ENCODE assay signal across 17 cellular contexts in genomic region chr6:143222310-143222709, GRCh38.
"Had no signal": no experiment of that assay in that cellular context is flagged by ENCODE, and none has a peak within 500 bp of the region (broad histone marks: within the 10 kb centered on the region; RNA-seq: fewer than 3 reads in every experiment).

No MANE protein-coding gene starts in this region.

- H3K4me3 ChIP-seq: body of pancreas, thoracic aorta, vagina had no signal

- H3K27ac Mint-ChIP-seq: activated naive CD4-positive, alpha-beta T cell treated with anti-CD3 and anti-CD28 coated beads, Interleukin-2, amount 50 U/mL, for 24 hours; endodermal cell; mesothelial cell of epicardium; naive B cell had no signal

- DNase-seq: activated effector memory CD4-positive, alpha-beta T cell treated with Interleukin-2 at 50 U/mL for 16 hours; activated T-cell treated with anti-CD3 and anti-CD28 coated beads, Interleukin-2, amount 50 U/mL, for 1 hour; amniotic stem cell; body of pancreas; endodermal cell; erythroblast; glutamatergic neuron; left colon; naive B cell; stimulated activated CD4-positive, alpha-beta T cell treated with anti-CD3 and anti-CD28 coated beads, Interleukin-4, amount 100 ng/mL, for 1 hour; stimulated activated CD8-positive, alpha-beta memory T cell treated with anti-CD3 and anti-CD28 coated beads, Interleukin-4, amount 100 ng/mL, for 48 hours; stimulated activated naive CD8-positive, alpha-beta T cell treated with anti-CD3 and anti-CD28 coated beads, Interleukin-15, Interleukin-2, amounts not matched to agents 100 U/mL and 50 U/mL, for 24 hours had no signal

- H3K9me3 Mint-ChIP-seq: activated naive CD4-positive, alpha-beta T cell treated with anti-CD3 and anti-CD28 coated beads, Interleukin-2, amount 50 U/mL, for 24 hours; endodermal cell; mesothelial cell of epicardium; naive B cell had no signal

- H3K9me3 ChIP-seq: body of pancreas, neutrophil, thoracic aorta, vagina had no signal

- H3K4me3 Mint-ChIP-seq: activated naive CD4-positive, alpha-beta T cell treated with anti-CD3 and anti-CD28 coated beads, Interleukin-2, amount 50 U/mL, for 24 hours; endodermal cell; mesothelial cell of epicardium; naive B cell had no signal

- H3K36me3 Mint-ChIP-seq: mesothelial cell of epicardium, naive B cell had no signal

- H3K4me1 Mint-ChIP-seq: activated naive CD4-positive, alpha-beta T cell treated with anti-CD3 and anti-CD28 coated beads, Interleukin-2, amount 50 U/mL, for 24 hours; naive B cell had no signal

- ATAC-seq: body of pancreas; stimulated activated naive CD8-positive, alpha-beta T cell treated with anti-CD3 and anti-CD28 coated beads, Interleukin-15, Interleukin-2, amounts not matched to agents 100 U/mL and 50 U/mL, for 24 hours had no signal

- H3K4me1 ChIP-seq: vagina had no signal

- H3K36me3 ChIP-seq: neutrophil, thoracic aorta, vagina had no signal

- H3K27ac ChIP-seq: body of pancreas, neutrophil, thoracic aorta, vagina had no signal

- H3K27me3 Mint-ChIP-seq: activated naive CD4-positive, alpha-beta T cell treated with anti-CD3 and anti-CD28 coated beads, Interleukin-2, amount 50 U/mL, for 24 hours; naive B cell had no signal

- H3K27me3 ChIP-seq: body of pancreas, neutrophil, vagina had no signal
